Comparison of ENCODE assay signal across 14 cellular contexts in genomic region chr3:141085331-141086047, GRCh38. TPM values are rescaled to one million over a fixed set of nuclear protein-coding genes. Genes with fewer than 3 reads are reported as not detected.
"Had no signal": no experiment of that assay in that cellular context is flagged by ENCODE, and none has a peak within 500 bp of the region (broad histone marks: within the 10 kb centered on the region; RNA-seq: fewer than 3 reads in every experiment).

No MANE protein-coding gene starts in this region.

- ATAC-seq: activated T-helper 17 cell treated with anti-CD3 and anti-CD28 coated beads, Interleukin-2, amount 50 U/mL, for 72 hours; left colon; mucosa of descending colon; naive thymus-derived CD8-positive, alpha-beta T cell had no signal

- H3K27ac ChIP-seq: epithelial cell of prostate, skin epidermis, thyroid gland, uterus had no signal

- H3K36me3 ChIP-seq: thyroid gland, uterus had no signal

- H3K4me1 ChIP-seq: thyroid gland, uterus had no signal

- H3K4me3 ChIP-seq: mucosa of descending colon, skin epidermis, thyroid gland, uterus had no signal

- DNase-seq: activated CD4-positive, alpha-beta T cell treated with anti-CD3 and anti-CD28 coated beads for 4 hours; activated naive CD4-positive, alpha-beta T cell treated with anti-CD3 and anti-CD28 coated beads for 36 hours; central memory CD4-positive, alpha-beta T cell; cortex of kidney; effector memory CD4-positive, alpha-beta T cell; left colon; mammary epithelial cell; mucosa of descending colon; naive thymus-derived CD8-positive, alpha-beta T cell; thyroid gland; uterus had no signal

- H3K9me3 ChIP-seq: mucosa of descending colon, thyroid gland, uterus had no signal

- H3K27me3 ChIP-seq: thyroid gland, uterus had no signal

RNA-seq across cellular contexts. Expression of gene SPSB4, which starts 34.3 kb away (rescaled TPM):
- total RNA-seq: activated naive CD4-positive, alpha-beta T cell treated with anti-CD3 and anti-CD28 coated beads for 36 hours; activated T-helper 17 cell treated with anti-CD3 and anti-CD28 coated beads, Interleukin-2, amount 50 U/mL, for 72 hours; mammary epithelial cell; naive thymus-derived CD8-positive, alpha-beta T cell had no signal
- polyA plus RNA-seq: mammary epithelial cell; naive thymus-derived CD8-positive, alpha-beta T cell had no signal
